9 cellular contexts compared by ENCODE assay signal in genomic region chr19:10087296-10088061, GRCh38. TPM values are rescaled to one million over a fixed set of nuclear protein-coding genes. Genes with fewer than 3 reads are reported as not detected.
DNase-seq lines count a peak whose midpoint lies in the region; ATAC-seq and TF ChIP-seq lines count a peak whose summit lies in the region.
"Had no signal": no experiment of that assay in that cellular context is flagged by ENCODE, and none has a peak within 500 bp of the region (broad histone marks: within the 10 kb centered on the region; RNA-seq: fewer than 3 reads in every experiment).

No MANE protein-coding gene starts in this region.

- H3K36me3 Mint-ChIP-seq in natural killer cell: no peaks in the 10 kb centered on the region

- H3K27ac ChIP-seq in BLaER1 (peak overlapping the region; percentile 83; the same call in 1 of the 2 replicates), HUES64 (ENCODE audit: low read depth, low read length) (no peak overlapping the region)

- peak overlapping the region; percentile 86 for H3K9ac ChIP-seq in BLaER1
- H3K9ac ChIP-seq in HUES64 (ENCODE audit: low read depth, low read length): no peak overlapping the region

- peak overlapping the region; percentile 94 for H3K4me2 ChIP-seq in BLaER1

- H3K4me3 Mint-ChIP-seq in natural killer cell: peak overlapping the region; percentile 89

- H4K20me1 ChIP-seq in BLaER1: no peaks in the 10 kb centered on the region

- TF ChIP-seq CTCF in cardiac fibroblast (IDR thresholded peaks at IDR 0.05; ENCODE audit: low read depth, low read length) (no peak), natural killer cell (IDR thresholded peaks at IDR 0.05) (no peak)

- 73% methylated on average over 17 of the region's 18 CpGs for WGBS in HUES64

- no peaks in the 10 kb centered on the region for H3K9me3 Mint-ChIP-seq in natural killer cell

- peaks cover 18 to 26% of the 10 kb centered on the region in 2 donors for H3K4me1 Mint-ChIP-seq in natural killer cell

- no peaks in the 10 kb centered on the region for H3K27me3 ChIP-seq in BLaER1
- H3K27me3 ChIP-seq in HUES64 (ENCODE audit: insufficient read depth, low read length): peaks cover 24% of the 10 kb centered on the region; the same call in 1 of the 2 replicates
- H3K27me3 ChIP-seq: left lung had no signal

- peak overlapping the region; percentile 82 to 87 for H3K27ac Mint-ChIP-seq in natural killer cell

- peak overlapping the region; percentile 98 for H3K4me3 ChIP-seq in BLaER1
- peak overlapping the region; percentile 90 for H3K4me3 ChIP-seq in HUES64 (ENCODE audit: low read length)
- peak overlapping the region; percentile 97 to 99 for H3K4me3 ChIP-seq in cardiac fibroblast (replicated peaks in 1 of 2; ENCODE audit: low read depth in 2 of 2, low read length in 2 of 2)

- intact Hi-C loops in natural killer cell (cut with micrococcal nuclease): no loop called here

- peaks cover 36% of the 10 kb centered on the region for H3K36me3 ChIP-seq in BLaER1
- H3K36me3 ChIP-seq in HUES64 (ENCODE audit: insufficient read depth, low read length): peaks cover 4% of the 10 kb centered on the region; the same call in 1 of the 2 replicates

- peaks cover 26% of the 10 kb centered on the region for H3K4me1 ChIP-seq in BLaER1
- H3K4me1 ChIP-seq in HUES64 (ENCODE audit: insufficient read depth, low read length): no peaks in the 10 kb centered on the region

- DNase-seq in cardiac fibroblast (ENCODE audit: low read depth in 2 of 2): no peak
- no peak for DNase-seq in natural killer cell
- no peak for DNase-seq in NCI-H510A (lab: John Stamatoyannopoulos, UW)

- no peaks in the 10 kb centered on the region for H3K27me3 Mint-ChIP-seq in natural killer cell (ENCODE audit: low read depth in 2 of 2)

- ATAC-seq in natural killer cell (no peak), HG03135 (IDR thresholded peaks at IDR 0.05; ENCODE audit: unreplicated experiment) (no peak), HG02763 (IDR thresholded peaks at IDR 0.05; ENCODE audit: unreplicated experiment) (no peak), HG03354 (IDR thresholded peaks at IDR 0.05; ENCODE audit: poor library complexity, severe bottlenecking, unreplicated experiment) (no peak)

- H3K9me3 ChIP-seq in BLaER1: no peaks in the 10 kb centered on the region
- no peaks in the 10 kb centered on the region for H3K9me3 ChIP-seq in HUES64 (ENCODE audit: insufficient read depth, low read depth, low read length)
- H3K9me3 ChIP-seq: left lung had no signal

RNA-seq across cellular contexts. Expression of gene SHFL, which starts 1.4 kb away (rescaled TPM):
- polyA plus RNA-seq in HUES64 (2013, experiment 1 of 2): 7.3 TPM
- polyA plus RNA-seq in HUES64 (2013, experiment 2 of 2): 9.6 TPM
- total RNA-seq in natural killer cell: 100 to 1,000 TPM; 107 to 111 (median 107) TPM

RNA-seq across cellular contexts. Expression of gene ANGPTL6, which starts 15.0 kb away (rescaled TPM):
- polyA plus RNA-seq in HUES64 (2013, experiment 1 of 2): not detected
- 0.19 TPM for polyA plus RNA-seq in HUES64 (2013, experiment 2 of 2)
- 1 to 10 TPM; 2.9 to 5.5 (median 3.3) TPM for total RNA-seq in natural killer cell

RNA-seq across cellular contexts. Expression of gene PPAN, which starts 18.7 kb away (rescaled TPM):
- polyA plus RNA-seq in HUES64 (2013, experiment 1 of 2): 59.7 TPM
- 48.8 TPM for polyA plus RNA-seq in HUES64 (2013, experiment 2 of 2)
- total RNA-seq in natural killer cell: 10 to 100 TPM; 60.0 to 72.2 (median 69.2) TPM

RNA-seq across cellular contexts. Expression of gene P2RY11, which starts 24.0 kb away (rescaled TPM):
- 9.0 TPM for polyA plus RNA-seq in HUES64 (2013, experiment 1 of 2)
- polyA plus RNA-seq in HUES64 (2013, experiment 2 of 2): 8.9 TPM
- total RNA-seq in natural killer cell: 10 to 100 TPM; 44.1 to 52.3 (median 51.0) TPM

RNA-seq across cellular contexts. Expression of gene EIF3G, which starts 32.2 kb away (rescaled TPM):
- polyA plus RNA-seq in HUES64 (2013, experiment 1 of 2): 161 TPM
- 160 TPM for polyA plus RNA-seq in HUES64 (2013, experiment 2 of 2)
- 100 to 1,000 TPM; 377 to 471 (median 423) TPM for total RNA-seq in natural killer cell
